ENCODE assay signal across 19 cellular contexts in genomic region chr9:126678989-126679388, GRCh38.
DNase-seq lines count a peak whose midpoint lies in the region; ATAC-seq and TF ChIP-seq lines count a peak whose summit lies in the region.
"Had no signal": no experiment of that assay in that cellular context is flagged by ENCODE, and none has a peak within 500 bp of the region (broad histone marks: within the 10 kb centered on the region; RNA-seq: fewer than 3 reads in every experiment).

No MANE protein-coding gene starts in this region.

- H3K36me3 Mint-ChIP-seq in activated naive CD4-positive, alpha-beta T cell treated with anti-CD3 and anti-CD28 coated beads, Interleukin-2, amount 50 U/mL, for 72 hours, result no peaks in the 10 kb centered on the region
- H3K36me3 Mint-ChIP-seq in activated naive CD4-positive, alpha-beta T cell treated with anti-CD3 and anti-CD28 coated beads, Interleukin-2, amount 10 ng/mL, durations not matched to agents 7 days and 5 days, result peaks cover 1% of the 10 kb centered on the region
- H3K36me3 Mint-ChIP-seq in HFFc6 (ENCODE audit: low read depth), result no peaks in the 10 kb centered on the region
- no peaks in the 10 kb centered on the region for H3K36me3 Mint-ChIP-seq in endodermal cell (ENCODE audit: low read depth)
- H3K36me3 Mint-ChIP-seq: CD8-positive, alpha-beta memory T cell had no signal

- no peak overlapping the region for H3K4me3 Mint-ChIP-seq in activated naive CD4-positive, alpha-beta T cell treated with anti-CD3 and anti-CD28 coated beads, Interleukin-2, amount 10 ng/mL, durations not matched to agents 7 days and 5 days
- no peak overlapping the region for H3K4me3 Mint-ChIP-seq in HFFc6
- no peak overlapping the region for H3K4me3 Mint-ChIP-seq in endodermal cell
- H3K4me3 Mint-ChIP-seq: B cell had no signal

- no peak overlapping the region for H3K4me3 ChIP-seq in endodermal cell (ENCODE audit: low read length)

- DNase-seq in activated naive CD4-positive, alpha-beta T cell treated with anti-CD3 and anti-CD28 coated beads, Interleukin-2, amount 50 U/mL, for 72 hours (ENCODE audit: low spot score in 2 of 2), result no peak
- DNase-seq in activated naive CD4-positive, alpha-beta T cell treated with anti-CD3 and anti-CD28 coated beads, Interleukin-2, amount 10 ng/mL, durations not matched to agents 7 days and 5 days, result no peak
- no peak for DNase-seq in HFFc6
- DNase-seq in endodermal cell, result no peak
- DNase-seq in stimulated activated naive CD8-positive, alpha-beta T cell treated with anti-CD3 and anti-CD28 coated beads, Interleukin-15, Interleukin-2, amounts not matched to agents 100 U/mL and 50 U/mL, for 24 hours, result no peak
- no peak for DNase-seq in stimulated activated naive CD4-positive, alpha-beta T cell (lab: John Stamatoyannopoulos, UW)
- no peak for DNase-seq in GF-D8 (lab: John Stamatoyannopoulos, UW)
- DNase-seq: CD8-positive, alpha-beta memory T cell; DND-41; GDM1; GOT3; KG1; NCI-H1048; NCI-H146; NCI-H2081 treated with DMSO at 0.1 percent for 48 hours; NCI-H226; NCI-H526 treated with DMSO at 0.1 percent for 48 hours; RPMI8226 had no signal

- H3K36me3 ChIP-seq in endodermal cell (ENCODE audit: control insufficient read depth, insufficient read depth, low read length), result no peaks in the 10 kb centered on the region

- H3K27ac Mint-ChIP-seq in activated naive CD4-positive, alpha-beta T cell treated with anti-CD3 and anti-CD28 coated beads, Interleukin-2, amount 50 U/mL, for 72 hours, result no peak overlapping the region
- no peak overlapping the region for H3K27ac Mint-ChIP-seq in activated naive CD4-positive, alpha-beta T cell treated with anti-CD3 and anti-CD28 coated beads, Interleukin-2, amount 10 ng/mL, durations not matched to agents 7 days and 5 days
- H3K27ac Mint-ChIP-seq in HFFc6, result no peak overlapping the region
- no peak overlapping the region for H3K27ac Mint-ChIP-seq in endodermal cell
- H3K27ac Mint-ChIP-seq: B cell had no signal

- H3K27me3 ChIP-seq in endodermal cell (ENCODE audit: control insufficient read depth, insufficient read depth, low read length, poor library complexity, severe bottlenecking), result peaks cover 73% of the 10 kb centered on the region

- ATAC-seq in activated naive CD4-positive, alpha-beta T cell treated with anti-CD3 and anti-CD28 coated beads, Interleukin-2, amount 50 U/mL, for 72 hours, result peak; percentile 79 to 87
- peak; percentile 90 for ATAC-seq in stimulated activated naive CD8-positive, alpha-beta T cell treated with anti-CD3 and anti-CD28 coated beads, Interleukin-15, Interleukin-2, amounts not matched to agents 100 U/mL and 50 U/mL, for 24 hours

- no peaks in the 10 kb centered on the region for H3K9me3 Mint-ChIP-seq in activated naive CD4-positive, alpha-beta T cell treated with anti-CD3 and anti-CD28 coated beads, Interleukin-2, amount 50 U/mL, for 72 hours
- H3K9me3 Mint-ChIP-seq in activated naive CD4-positive, alpha-beta T cell treated with anti-CD3 and anti-CD28 coated beads, Interleukin-2, amount 10 ng/mL, durations not matched to agents 7 days and 5 days, result no peaks in the 10 kb centered on the region
- H3K9me3 Mint-ChIP-seq in HFFc6, result no peaks in the 10 kb centered on the region
- no peaks in the 10 kb centered on the region for H3K9me3 Mint-ChIP-seq in endodermal cell

- peaks cover 52% of the 10 kb centered on the region for H3K27me3 Mint-ChIP-seq in activated naive CD4-positive, alpha-beta T cell treated with anti-CD3 and anti-CD28 coated beads, Interleukin-2, amount 10 ng/mL, durations not matched to agents 7 days and 5 days
- H3K27me3 Mint-ChIP-seq in HFFc6 (ENCODE audit: insufficient read depth) (peaks cover 49% of the 10 kb centered on the region), endodermal cell (ENCODE audit: insufficient read depth) (peaks cover 77% of the 10 kb centered on the region)

- H3K27ac ChIP-seq in endodermal cell (ENCODE audit: low read depth, low read length), result no peak overlapping the region

- H3K9me3 ChIP-seq in endodermal cell (ENCODE audit: control insufficient read depth, low read length), result no peaks in the 10 kb centered on the region

- no peak overlapping the region for H3K9ac ChIP-seq in endodermal cell (ENCODE audit: extremely low read depth, low read length, poor library complexity, severe bottlenecking)

- peaks cover 6% of the 10 kb centered on the region for H3K4me1 Mint-ChIP-seq in activated naive CD4-positive, alpha-beta T cell treated with anti-CD3 and anti-CD28 coated beads, Interleukin-2, amount 10 ng/mL, durations not matched to agents 7 days and 5 days
- H3K4me1 Mint-ChIP-seq in HFFc6 (ENCODE audit: low read depth) (no peaks in the 10 kb centered on the region), endodermal cell (peaks cover 43% of the 10 kb centered on the region)

- TF ChIP-seq CTCF in HFFc6 (IDR thresholded peaks at IDR 0.05) (peak; percentile 23; the same call in 1 of the 2 replicates), endodermal cell (conservative IDR thresholded peaks at IDR 0.05) (peak; percentile 64)

- WGBS in endodermal cell (ENCODE audit: insufficient coverage in 1 of 2, insufficient read length in 1 of 2), 2 experiments, result 95 to 98% methylated on average over 4 of the region's 4 CpGs

- H3K4me1 ChIP-seq in endodermal cell (ENCODE audit: control insufficient read depth, insufficient read depth, low read length), result peaks cover 22% of the 10 kb centered on the region

- CTCF ChIA-PET in activated naive CD4-positive, alpha-beta T cell treated with anti-CD3 and anti-CD28 coated beads, Interleukin-2, amount 10 ng/mL, durations not matched to agents 7 days and 5 days (lab: Charles Lee), result interaction anchor here (0.7 to 3.6 kb wide), 4 partner anchors 11 to 102 kb away, joined by 3 to 17 read pairs (median 4); no protein-coding TSS in a partner anchor
